Comparison of ENCODE assay signal across 17 cellular contexts in genomic region chr1:151356668-151357067, GRCh38. TPM values are rescaled to one million over a fixed set of nuclear protein-coding genes. Genes with fewer than 3 reads are reported as not detected.
"Had no signal": no experiment of that assay in that cellular context is flagged by ENCODE, and none has a peak within 500 bp of the region (broad histone marks: within the 10 kb centered on the region; RNA-seq: fewer than 3 reads in every experiment).

No MANE protein-coding gene starts in this region.

- FAIRE-seq: astrocyte had no signal

- H3K27me3 ChIP-seq: dorsolateral prefrontal cortex, right lobe of liver, spleen, suprapubic skin had no signal

- H3K4me1 Mint-ChIP-seq: activated CD4-positive, alpha-beta memory T cell treated with anti-CD3 and anti-CD28 coated beads, Interleukin-2, amount 10 ng/mL, durations not matched to agents 7 days and 5 days; activated CD4-positive, alpha-beta T cell treated with anti-CD3 and anti-CD28 coated beads for 36 hours; activated naive CD8-positive, alpha-beta T cell treated with anti-CD3 and anti-CD28 coated beads, Interleukin-2, amount 50 U/mL, for 24 hours had no signal

- H3K36me3 ChIP-seq: right lobe of liver, spleen, suprapubic skin, WERI-Rb-1 had no signal

- H3K4me3 ChIP-seq: dorsolateral prefrontal cortex, psoas muscle, right lobe of liver, spleen, suprapubic skin had no signal

- H3K9me3 ChIP-seq: psoas muscle, right lobe of liver, suprapubic skin had no signal

- H3K27ac Mint-ChIP-seq: activated CD4-positive, alpha-beta memory T cell treated with anti-CD3 and anti-CD28 coated beads, Interleukin-2, amount 10 ng/mL, durations not matched to agents 7 days and 5 days; activated CD4-positive, alpha-beta T cell treated with anti-CD3 and anti-CD28 coated beads for 36 hours; activated naive CD8-positive, alpha-beta T cell treated with anti-CD3 and anti-CD28 coated beads, Interleukin-2, amount 50 U/mL, for 24 hours; natural killer cell treated with Interleukin-12 subunit alpha and Interleukin-12 subunit beta and Interleukin-15 and Interleukin-18, amount 100 ng/mL, for 72 hours had no signal

- DNase-seq: activated CD4-positive, alpha-beta memory T cell treated with anti-CD3 and anti-CD28 coated beads, Interleukin-2, amount 10 ng/mL, durations not matched to agents 7 days and 5 days; activated CD4-positive, alpha-beta T cell treated with anti-CD3 and anti-CD28 coated beads for 36 hours; activated naive CD4-positive, alpha-beta T cell treated with Interleukin-2 at 50 U/mL for 16 hours; activated naive CD8-positive, alpha-beta T cell treated with anti-CD3 and anti-CD28 coated beads, Interleukin-2, amount 50 U/mL, for 24 hours; dorsolateral prefrontal cortex; foreskin fibroblast; left cardiac atrium; psoas muscle; right lobe of liver; stimulated activated CD4-positive, alpha-beta T cell treated with anti-CD3 and anti-CD28 coated beads, Interleukin-1b, Interleukin-23, amount 100 ng/mL, for 48 hours; stimulated activated naive CD4-positive, alpha-beta T cell treated with Interleukin-2 at 50 U/mL for 16 hours; WERI-Rb-1 had no signal

- H3K4me3 Mint-ChIP-seq: activated CD4-positive, alpha-beta memory T cell treated with anti-CD3 and anti-CD28 coated beads, Interleukin-2, amount 10 ng/mL, durations not matched to agents 7 days and 5 days; activated CD4-positive, alpha-beta T cell treated with anti-CD3 and anti-CD28 coated beads for 36 hours; activated naive CD8-positive, alpha-beta T cell treated with anti-CD3 and anti-CD28 coated beads, Interleukin-2, amount 50 U/mL, for 24 hours; natural killer cell treated with Interleukin-12 subunit alpha and Interleukin-12 subunit beta and Interleukin-15 and Interleukin-18, amount 100 ng/mL, for 72 hours had no signal

- ATAC-seq: activated CD4-positive, alpha-beta T cell treated with anti-CD3 and anti-CD28 coated beads for 36 hours; activated naive CD8-positive, alpha-beta T cell treated with anti-CD3 and anti-CD28 coated beads, Interleukin-2, amount 50 U/mL, for 24 hours; esophagus mucosa; left cardiac atrium; natural killer cell treated with Interleukin-12 subunit alpha and Interleukin-12 subunit beta and Interleukin-15 and Interleukin-18, amount 100 ng/mL, for 72 hours; psoas muscle; right lobe of liver had no signal

- H3K27ac ChIP-seq: dorsolateral prefrontal cortex, psoas muscle, right lobe of liver, spleen, suprapubic skin, WERI-Rb-1 had no signal

- H3K27me3 Mint-ChIP-seq: activated CD4-positive, alpha-beta T cell treated with anti-CD3 and anti-CD28 coated beads for 36 hours; activated naive CD8-positive, alpha-beta T cell treated with anti-CD3 and anti-CD28 coated beads, Interleukin-2, amount 50 U/mL, for 24 hours; natural killer cell treated with Interleukin-12 subunit alpha and Interleukin-12 subunit beta and Interleukin-15 and Interleukin-18, amount 100 ng/mL, for 72 hours had no signal

- H3K4me1 ChIP-seq: psoas muscle, right lobe of liver, spleen, suprapubic skin had no signal

RNA-seq across cellular contexts. Expression of gene SELENBP1, which starts 15.8 kb away (rescaled TPM):
- total RNA-seq: activated CD4-positive, alpha-beta memory T cell treated with anti-CD3 and anti-CD28 coated beads, Interleukin-2, amount 10 ng/mL, durations not matched to agents 7 days and 5 days; activated CD4-positive, alpha-beta T cell treated with anti-CD3 and anti-CD28 coated beads for 36 hours; natural killer cell treated with Interleukin-12 subunit alpha and Interleukin-12 subunit beta and Interleukin-15 and Interleukin-18, amount 100 ng/mL, for 72 hours had no signal
